ENCODE assay signal across 11 cellular contexts in the genomic region with DNA sequence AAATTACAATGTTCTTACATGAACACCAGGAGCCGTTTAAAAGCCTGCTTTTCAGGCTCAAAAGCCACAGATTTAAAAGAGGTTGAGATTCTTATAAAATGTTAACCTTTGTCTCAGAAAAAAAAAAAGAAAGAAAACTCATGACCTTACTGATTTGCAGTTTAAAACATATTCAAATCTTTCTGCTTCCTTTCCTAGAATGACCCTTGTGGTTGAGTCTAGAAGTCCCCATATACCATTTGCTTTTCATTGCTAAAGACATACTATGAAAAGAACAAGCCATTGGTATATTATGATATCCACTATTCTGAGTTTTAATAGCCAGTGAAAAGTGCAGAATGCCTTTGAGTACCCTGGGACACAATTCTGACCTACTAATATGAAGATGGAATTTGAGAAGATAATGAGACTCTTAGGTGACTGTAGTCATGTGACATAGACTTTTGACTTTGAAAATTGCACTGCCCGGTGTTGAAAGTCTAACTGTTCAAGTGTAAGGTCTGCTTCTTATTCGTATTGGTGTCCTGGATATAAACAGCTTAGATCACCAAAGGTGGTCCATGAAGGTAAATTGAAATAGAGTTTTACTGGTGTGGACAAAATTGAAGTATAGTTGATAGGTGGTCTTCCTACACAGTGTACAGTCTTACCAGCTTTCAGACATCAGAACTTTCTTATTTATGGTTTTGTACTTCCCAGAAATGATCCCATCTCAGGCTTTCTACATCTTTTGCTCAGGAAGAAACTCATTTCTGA.
DNase-seq lines count a peak whose midpoint lies in the region; ATAC-seq lines count a peak whose summit lies in the region.
"Had no signal": no experiment of that assay in that cellular context is flagged by ENCODE, and none has a peak within 500 bp of the region (broad histone marks: within the 10 kb centered on the region; RNA-seq: fewer than 3 reads in every experiment).

No MANE protein-coding gene starts in this region.

- peaks cover 60% of the 10 kb centered on the region for H3K36me3 Mint-ChIP-seq in activated T-helper 2 cell treated with anti-CD3 and anti-CD28 coated beads, Interferon-gamma antibody, Interleukin-2, Interleukin-4, amounts not matched to agents 10 μg/mL and 5 μg/mL and 100 μg/mL, durations not matched to agents 14 hours and 24 hours and 36 hours (ENCODE audit: low read depth)

- H3K27me3 Mint-ChIP-seq in activated T-helper 2 cell treated with anti-CD3 and anti-CD28 coated beads, Interferon-gamma antibody, Interleukin-2, Interleukin-4, amounts not matched to agents 10 μg/mL and 5 μg/mL and 100 μg/mL, durations not matched to agents 14 hours and 24 hours and 36 hours (ENCODE audit: low read depth), result no peaks in the 10 kb centered on the region

- no peaks in the 10 kb centered on the region for H3K9me3 Mint-ChIP-seq in activated T-helper 2 cell treated with anti-CD3 and anti-CD28 coated beads, Interferon-gamma antibody, Interleukin-2, Interleukin-4, amounts not matched to agents 10 μg/mL and 5 μg/mL and 100 μg/mL, durations not matched to agents 14 hours and 24 hours and 36 hours

- peaks cover 77% of the 10 kb centered on the region for H3K4me1 Mint-ChIP-seq in activated T-helper 2 cell treated with anti-CD3 and anti-CD28 coated beads, Interferon-gamma antibody, Interleukin-2, Interleukin-4, amounts not matched to agents 10 μg/mL and 5 μg/mL and 100 μg/mL, durations not matched to agents 14 hours and 24 hours and 36 hours (ENCODE audit: low read depth)

- peak; percentile 37 for ATAC-seq in activated CD4-positive, CD25-positive, alpha-beta regulatory T cell treated with anti-CD3 and anti-CD28 coated beads, Interleukin-2, amount 50 U/mL, for 24 hours
- peak; percentile 25 for ATAC-seq in HG03045 (IDR thresholded peaks at IDR 0.05; ENCODE audit: unreplicated experiment)
- ATAC-seq in stimulated activated naive CD8-positive, alpha-beta T cell treated with anti-CD3 and anti-CD28 coated beads, Interleukin-15, Interleukin-2, amounts not matched to agents 100 U/mL and 50 U/mL, for 24 hours, result peak; percentile 14

- H3K27ac Mint-ChIP-seq in activated T-helper 2 cell treated with anti-CD3 and anti-CD28 coated beads, Interferon-gamma antibody, Interleukin-2, Interleukin-4, amounts not matched to agents 10 μg/mL and 5 μg/mL and 100 μg/mL, durations not matched to agents 14 hours and 24 hours and 36 hours, result peak overlapping the region; percentile 99

- peak overlapping the region; percentile 70 for H3K4me3 Mint-ChIP-seq in activated T-helper 2 cell treated with anti-CD3 and anti-CD28 coated beads, Interferon-gamma antibody, Interleukin-2, Interleukin-4, amounts not matched to agents 10 μg/mL and 5 μg/mL and 100 μg/mL, durations not matched to agents 14 hours and 24 hours and 36 hours (ENCODE audit: low read depth)

- intact Hi-C loops in activated T-helper 2 cell treated with anti-CD3 and anti-CD28 coated beads, Interferon-gamma antibody, Interleukin-2, Interleukin-4, amounts not matched to agents 10 μg/mL and 5 μg/mL and 100 μg/mL, durations not matched to agents 14 hours and 24 hours and 36 hours (cut with micrococcal nuclease), result loop anchor here (1.0 to 10.0 kb wide), 10 partner anchors 18 to 1912 kb away; a partner anchor contains a TSS

- no peak for DNase-seq in activated CD4-positive, CD25-positive, alpha-beta regulatory T cell treated with anti-CD3 and anti-CD28 coated beads, Interleukin-2, amount 50 U/mL, for 72 hours
- no peak for DNase-seq in activated T-helper 2 cell treated with anti-CD3 and anti-CD28 coated beads, Interferon-gamma antibody, Interleukin-2, Interleukin-4, amounts not matched to agents 10 μg/mL and 5 μg/mL and 100 μg/mL, durations not matched to agents 14 hours and 24 hours and 36 hours (ENCODE audit: low spot score)
- DNase-seq in stimulated activated naive CD8-positive, alpha-beta T cell treated with anti-CD3 and anti-CD28 coated beads, Interleukin-15, Interleukin-2, amounts not matched to agents 100 U/mL and 50 U/mL, for 24 hours, result no peak
- no peak for DNase-seq in NCI-H146 treated with DMSO at 0.1 percent for 48 hours (lab: John Stamatoyannopoulos, UW; ENCODE audit: unreplicated experiment)
- no peak for DNase-seq in caudate nucleus (lab: John Stamatoyannopoulos, UW)
- DNase-seq in NCI-H446 treated with DMSO at 0.1 percent for 48 hours (lab: John Stamatoyannopoulos, UW), result no peak
- DNase-seq: Kasumi-1, NCI-H774 had no signal

- H3K27ac ChIP-seq in caudate nucleus (ENCODE audit: low read depth, low read length), result no peak overlapping the region
- H3K27ac ChIP-seq: 22Rv1 had no signal
